8 cellular contexts compared by ENCODE assay signal in genomic region chr1:27858072-27858948, GRCh38. TPM values are rescaled to one million over a fixed set of nuclear protein-coding genes. Genes with fewer than 3 reads are reported as not detected.
DNase-seq lines count a peak whose midpoint lies in the region; ATAC-seq, FAIRE-seq and TF ChIP-seq lines count a peak whose summit lies in the region.

No MANE protein-coding gene starts in this region.

- no peaks in the 10 kb centered on the region for H3K9me2 ChIP-seq in DOHH2 (replicated peaks; ENCODE audit: control insufficient read depth, low read length)

- H3K9me3 ChIP-seq in DOHH2 (ENCODE audit: control insufficient read depth, insufficient read depth, low read length), result no peaks in the 10 kb centered on the region
- no peaks in the 10 kb centered on the region for H3K9me3 ChIP-seq in mammary epithelial cell (replicated peaks; ENCODE audit: insufficient read depth, low read length)
- H3K9me3 ChIP-seq in keratinocyte (ENCODE audit: control insufficient read depth, low read depth, low read length), result no peaks in the 10 kb centered on the region

- H4K20me1 ChIP-seq in DOHH2 (ENCODE audit: control insufficient read depth, insufficient read depth, low read depth, low read length), result no peaks in the 10 kb centered on the region
- no peaks in the 10 kb centered on the region for H4K20me1 ChIP-seq in mammary epithelial cell (ENCODE audit: insufficient read depth, low read length)
- H4K20me1 ChIP-seq in keratinocyte (ENCODE audit: control insufficient read depth, extremely low read depth, insufficient read depth, low read length), result no peaks in the 10 kb centered on the region

- H3K9ac ChIP-seq in mammary epithelial cell (ENCODE audit: insufficient read depth, low read length), result no peak overlapping the region
- H3K9ac ChIP-seq in keratinocyte (ENCODE audit: control insufficient read depth, extremely low read depth, insufficient read depth, low read length), result no peak overlapping the region

- H3K36me3 ChIP-seq in DOHH2 (ENCODE audit: control insufficient read depth, low read length) (no peaks in the 10 kb centered on the region), mammary epithelial cell (ENCODE audit: insufficient read depth, low read length) (no peaks in the 10 kb centered on the region), keratinocyte (ENCODE audit: control insufficient read depth in 2 of 2, extremely low read depth in 1 of 2, insufficient read depth in 2 of 2, low read length in 2 of 2) (no peaks in the 10 kb centered on the region)

- H3K27me3 ChIP-seq in DOHH2 (ENCODE audit: control insufficient read depth, low read length) (no peaks in the 10 kb centered on the region), mammary epithelial cell (ENCODE audit: insufficient read depth, low read length) (no peaks in the 10 kb centered on the region), keratinocyte (ENCODE audit: control insufficient read depth, extremely low read depth, insufficient read depth, low read length) (no peaks in the 10 kb centered on the region)

- H2AFZ ChIP-seq in mammary epithelial cell (ENCODE audit: low read depth, low read length) (peak overlapping the region; percentile 68), keratinocyte (ENCODE audit: control insufficient read depth, low read length) (peak overlapping the region; percentile 22)

- H3K27ac ChIP-seq in DOHH2 (ENCODE audit: low read depth, low read length) (no peak overlapping the region), mammary epithelial cell (ENCODE audit: insufficient read depth, low read depth, low read length) (no peak overlapping the region), keratinocyte (ENCODE audit: control insufficient read depth, insufficient read depth, low read length) (no peak overlapping the region)

- H3K79me2 ChIP-seq in DOHH2 (ENCODE audit: control insufficient read depth, low read length) (no peaks in the 10 kb centered on the region), mammary epithelial cell (ENCODE audit: insufficient read depth, low read length) (no peaks in the 10 kb centered on the region), keratinocyte (ENCODE audit: control insufficient read depth, insufficient read depth, low read length) (no peaks in the 10 kb centered on the region)

- no peaks in the 10 kb centered on the region for H3K36me3 Mint-ChIP-seq in WTC11

- H3K9me1 ChIP-seq in keratinocyte (ENCODE audit: control insufficient read depth, extremely low read depth, insufficient read depth, low read length), result no peaks in the 10 kb centered on the region

- H3K27ac Mint-ChIP-seq in WTC11, result no peak overlapping the region

- intact Hi-C loops in mammary epithelial cell (cut with micrococcal nuclease), result loop anchor here (1.0 kb wide), 3 partner anchors 121 to 351 kb away; partner anchors contain the start of gene EYA3

- TF ChIP-seq CTCF in DOHH2 (IDR thresholded peaks at IDR 0.05; ENCODE audit: low read depth, low read length, poor library complexity, severe bottlenecking), result peak; percentile 97
- TF ChIP-seq CTCF in WTC11 (IDR thresholded peaks at IDR 0.05), result peak; percentile 98
- TF ChIP-seq CTCF in mammary epithelial cell (conservative IDR thresholded peaks at IDR 0.05 in 1 of 2, IDR thresholded peaks at IDR 0.05 in 1 of 2; ENCODE audit: extremely low read depth in 1 of 2, insufficient read depth in 1 of 2, low read depth in 1 of 2, low read length in 2 of 2), result peak; percentile 99
- peak; percentile 96 to 100 (median 98) for TF ChIP-seq CTCF in keratinocyte (optimal IDR thresholded peaks at IDR 0.05 in 1 of 3, IDR thresholded peaks at IDR 0.05 in 1 of 3, conservative IDR thresholded peaks at IDR 0.05 in 1 of 3; ENCODE audit: extremely low read depth in 1 of 3, insufficient read depth in 2 of 3, low read length in 3 of 3)

- no peaks in the 10 kb centered on the region for H3K27me3 Mint-ChIP-seq in WTC11 (ENCODE audit: low read depth)

- H3K4me3 Mint-ChIP-seq in WTC11, result peak overlapping the region; percentile 51

- POLR2A ChIA-PET in WTC11 (lab: Charles Lee), result interaction anchor here (1.0 kb wide), 1 partner anchor 15 kb away, joined by 3 read pairs; no protein-coding TSS in a partner anchor

- H3K9me3 Mint-ChIP-seq in WTC11, result no peaks in the 10 kb centered on the region

- no TSS peak for BruUV-seq in mammary epithelial cell (replicated peaks; lab: Mats Ljungman, UMichigan)

- H3F3A ChIP-seq in DOHH2 (ENCODE audit: control insufficient read depth, insufficient read depth), result peaks cover 2% of the 10 kb centered on the region; the same call in 1 of the 2 replicates

- DNase-seq in NCI-H2227 (lab: John Stamatoyannopoulos, UW; ENCODE audit: unreplicated experiment) (peak; percentile 89), WTC11 (ENCODE audit: low spot score) (peak; percentile 93), mammary epithelial cell (peak; percentile 77), keratinocyte (ENCODE audit: low read depth, low spot score) (peak; percentile 21)
- peak; percentile 68 to 82 for DNase-seq in stimulated activated CD4-positive, alpha-beta T cell treated with anti-CD3 and anti-CD28 coated beads, Interleukin-1b, Interleukin-23, amount 100 ng/mL, for 1 hour (ENCODE audit: low read depth in 2 of 2)

- peaks cover 19% of the 10 kb centered on the region for H3K4me1 ChIP-seq in DOHH2 (ENCODE audit: control insufficient read depth, low read length)
- H3K4me1 ChIP-seq in mammary epithelial cell (ENCODE audit: insufficient read depth, low read length), result peaks cover 13% of the 10 kb centered on the region
- peaks cover 13% of the 10 kb centered on the region for H3K4me1 ChIP-seq in keratinocyte (ENCODE audit: control insufficient read depth, extremely low read depth, insufficient read depth, low read length)

- peaks cover 8% of the 10 kb centered on the region for H3K4me1 Mint-ChIP-seq in WTC11

- WGBS in mammary epithelial cell (ENCODE audit: low coverage, missing lambda C conversion rate), result 35% methylated on average over 8 of the region's 10 CpGs

- peak; percentile 44 for FAIRE-seq in keratinocyte (lab: Jason Lieb, UNC)

- CTCF ChIA-PET in WTC11 (lab: Charles Lee) (interaction anchor here (0.5 to 1.8 kb wide), 40 partner anchors 9 to 390 kb away, joined by 3 to 19 read pairs (median 4); partner anchors contain the start of genes EYA3, FAM76A, IFI6 and SMPDL3B), mammary epithelial cell (lab: Charles Lee; ENCODE audit: low non-redundant PET) (interaction anchor here (0.5 to 0.7 kb wide), 8 partner anchors 40 to 1175 kb away, joined by 3 to 6 read pairs (median 4); no protein-coding TSS in a partner anchor)

- ATAC-seq in HG02885 (IDR thresholded peaks at IDR 0.05; ENCODE audit: poor library complexity, unreplicated experiment) (peak; percentile 72), WTC11 (peak; percentile 95), GM21367 (IDR thresholded peaks at IDR 0.05; ENCODE audit: unreplicated experiment) (no peak)

- H3K4me3 ChIP-seq in DOHH2 (ENCODE audit: low read length) (no peak overlapping the region), mammary epithelial cell (replicated peaks in 1 of 3; ENCODE audit: insufficient read depth in 1 of 3, low read depth in 2 of 3, low read length in 3 of 3) (no peak overlapping the region), keratinocyte (ENCODE audit: control insufficient read depth in 2 of 3, extremely low read depth in 1 of 3, insufficient read depth in 2 of 3, low read depth in 1 of 3, low read length in 3 of 3) (no peak overlapping the region)

- in situ Hi-C loops in mammary epithelial cell (cut with MboI; ENCODE audit: low sequenced_read_pairs in 2 of 2), result loop anchor here in 1 of 2 donors (5.0 kb wide), 1 partner anchor 119 kb away; no protein-coding TSS in a partner anchor

- dilution Hi-C loops in mammary epithelial cell (cut with HindIII; ENCODE audit: low sequenced_read_pairs) (loop anchor here (5.0 kb wide), 3 partner anchors 49 to 129 kb away; partner anchors contain the start of gene XKR8), keratinocyte (cut with MboI; ENCODE audit: extremely low pct_ligation_motif_present, low sequenced_read_pairs) (no loop called here)

- H3K4me2 ChIP-seq in DOHH2 (ENCODE audit: low read length) (peak overlapping the region; percentile 49), mammary epithelial cell (ENCODE audit: insufficient read depth, low read depth, low read length) (peak overlapping the region; percentile 22), keratinocyte (ENCODE audit: control insufficient read depth, extremely low read depth, insufficient read depth, low read depth, low read length) (peak overlapping the region; percentile 66)

RNA-seq across cellular contexts. Expression of gene THEMIS2, which starts 14.0 kb away (rescaled TPM):
- total RNA-seq in WTC11 (2021) (12.7 to 13.0 TPM (median 12.9 TPM) in 3 replicates), mammary epithelial cell (1 to 10 TPM; 3.7 to 4.2 TPM)
- polyA plus RNA-seq in mammary epithelial cell (1.8 TPM), keratinocyte (1.3 to 3.5 TPM (median 1.6 TPM) in 3 replicates)
- polyA minus RNA-seq in mammary epithelial cell (3.4 TPM), keratinocyte (0.83 to 10.4 TPM (median 4.0 TPM) in 3 replicates)
- 0.64 TPM for polyA plus RNA-seq in keratinocyte (2011; ENCODE audit: low read depth)
- 2.0 TPM in 2 replicates for polyA plus RNA-seq in keratinocyte (2011; cell fraction: cytosol; rRNA removed)
- polyA plus RNA-seq in keratinocyte (2011; cell fraction: nucleus; rRNA removed), result 2.1 and 2.3 TPM in 2 replicates
- polyA plus RNA-seq in keratinocyte (2012; ENCODE audit: low replicate concordance), result 1.6 and 2.2 TPM in 2 replicates
- 3.1 TPM for polyA minus RNA-seq in keratinocyte (2011; cell fraction: cytosol; rRNA and poly(A)+ RNA removed)
- polyA minus RNA-seq in keratinocyte (2011; cell fraction: nucleus; rRNA and poly(A)+ RNA removed), result 1.5 and 2.2 TPM in 2 replicates

RNA-seq across cellular contexts. Expression of gene PPP1R8, which starts 27.7 kb away (rescaled TPM):
- total RNA-seq in WTC11 (2021) (39.5 to 43.0 TPM (median 41.9 TPM) in 3 replicates), mammary epithelial cell (10 to 100 TPM; 37.0 to 42.5 TPM)
- polyA plus RNA-seq in mammary epithelial cell (34.4 TPM), keratinocyte (47.3 to 56.2 TPM (median 48.2 TPM) in 3 replicates)
- polyA minus RNA-seq in mammary epithelial cell (21.1 TPM), keratinocyte (51.5 to 80.9 TPM (median 56.9 TPM) in 3 replicates)
- polyA plus RNA-seq in keratinocyte (2011; ENCODE audit: low read depth), result 72.7 TPM
- 38.5 and 46.3 TPM in 2 replicates for polyA plus RNA-seq in keratinocyte (2011; cell fraction: cytosol; rRNA removed)
- 36.4 and 38.9 TPM in 2 replicates for polyA plus RNA-seq in keratinocyte (2011; cell fraction: nucleus; rRNA removed)
- polyA plus RNA-seq in keratinocyte (2012; ENCODE audit: low replicate concordance), result 24.1 and 35.5 TPM in 2 replicates
- 32.8 TPM for polyA minus RNA-seq in keratinocyte (2011; cell fraction: cytosol; rRNA and poly(A)+ RNA removed)
- polyA minus RNA-seq in keratinocyte (2011; cell fraction: nucleus; rRNA and poly(A)+ RNA removed), result 13.1 and 34.5 TPM in 2 replicates

RNA-seq across cellular contexts. Expression of gene RPA2, which starts 56.1 kb away (rescaled TPM):
- total RNA-seq in WTC11 (2021) (40.9 to 53.4 TPM (median 48.8 TPM) in 3 replicates), mammary epithelial cell (10 to 100 TPM; 27.7 to 30.8 TPM)
- polyA plus RNA-seq in mammary epithelial cell (39.7 TPM), keratinocyte (24.5 to 35.4 TPM (median 30.1 TPM) in 3 replicates)
- polyA minus RNA-seq in mammary epithelial cell (6.7 TPM), keratinocyte (9.4 to 11.7 TPM (median 10.8 TPM) in 3 replicates)
- polyA plus RNA-seq in keratinocyte (2011; ENCODE audit: low read depth), result 14.7 TPM
- polyA plus RNA-seq in keratinocyte (2011; cell fraction: cytosol; rRNA removed), result 18.3 and 28.2 TPM in 2 replicates
- polyA plus RNA-seq in keratinocyte (2011; cell fraction: nucleus; rRNA removed), result 15.9 and 19.4 TPM in 2 replicates
- 19.9 and 22.1 TPM in 2 replicates for polyA plus RNA-seq in keratinocyte (2012; ENCODE audit: low replicate concordance)
- polyA minus RNA-seq in keratinocyte (2011; cell fraction: cytosol; rRNA and poly(A)+ RNA removed), result 13.2 TPM
- 5.4 and 10.9 TPM in 2 replicates for polyA minus RNA-seq in keratinocyte (2011; cell fraction: nucleus; rRNA and poly(A)+ RNA removed)

Comparison
In these comparisons a context has a peak if more than half of its experiments do, and no peak if none do; other contexts are left out.
1. DNase-seq: peak in every context shown above with its lines; median percentile 93 in WTC11; 89 in NCI-H2227; 77 in mammary epithelial cell; 75 in stimulated activated CD4-positive, alpha-beta T cell treated with anti-CD3 and anti-CD28 coated beads, Interleukin-1b, Interleukin-23, amount 100 ng/mL, for 1 hour; 21 in keratinocyte.